19 cellular contexts compared by ENCODE assay signal in genomic region chr1:83641828-83642443, GRCh38.
DNase-seq lines count a peak whose midpoint lies in the region; ATAC-seq, FAIRE-seq and TF ChIP-seq lines count a peak whose summit lies in the region.
"Had no signal": no experiment of that assay in that cellular context is flagged by ENCODE, and none has a peak within 500 bp of the region (broad histone marks: within the 10 kb centered on the region; RNA-seq: fewer than 3 reads in every experiment).

No MANE protein-coding gene starts in this region.

- peak overlapping the region in 1 of 9 donors; percentile 3 for H3K27ac Mint-ChIP-seq in naive thymus-derived CD4-positive, alpha-beta T cell
- H3K27ac Mint-ChIP-seq: CD4-positive, CD25-positive, alpha-beta regulatory T cell; dendritic cell treated with granulocyte-macrophage colony-stimulating factor and Interleukin-4, amounts not matched to agents 40 ng/mL and 50 ng/mL, for 4 days; nephron progenitor cell had no signal

- H2AFZ ChIP-seq in Karpas-422 (ENCODE audit: low read length), result peak overlapping the region; percentile 3; the same call in 1 of the 2 replicates

- H4K20me1 ChIP-seq in Karpas-422 (ENCODE audit: insufficient read depth, low read depth, low read length), result no peaks in the 10 kb centered on the region

- H3K4me2 ChIP-seq in Karpas-422 (ENCODE audit: low read depth, low read length, poor library complexity, severe bottlenecking), result no peak overlapping the region

- H3K4me3 ChIP-seq in Karpas-422 (ENCODE audit: low read length) (no peak overlapping the region), fibroblast of mammary gland (ENCODE audit: control insufficient read depth, low read depth, low read length) (no peak overlapping the region), muscle layer of colon (ENCODE audit: low read depth in 1 of 2, low read length in 2 of 2) (peak overlapping the region in 1 of 2 donors; percentile 10), testis (no peak overlapping the region)
- no peak overlapping the region for H3K4me3 ChIP-seq in naive thymus-derived CD4-positive, alpha-beta T cell (ENCODE audit: low read length)

- POLR2A ChIA-PET in naive thymus-derived CD4-positive, alpha-beta T cell (lab: Charles Lee), result no interaction called here

- no peak for TF ChIP-seq POLR2A in testis (IDR thresholded peaks at IDR 0.05)

- H3K36me3 ChIP-seq in Karpas-422 (ENCODE audit: insufficient read depth, low read length) (no peaks in the 10 kb centered on the region), muscle layer of colon (ENCODE audit: insufficient read depth, low read length) (no peaks in the 10 kb centered on the region), testis (ENCODE audit: low read depth, missing control alignments) (no peaks in the 10 kb centered on the region)
- H3K36me3 ChIP-seq in naive thymus-derived CD4-positive, alpha-beta T cell (ENCODE audit: control insufficient read depth in 2 of 3, insufficient read depth in 3 of 3, low read length in 3 of 3), result no peaks in the 10 kb centered on the region

- H3K27ac ChIP-seq in Karpas-422 (ENCODE audit: low read length) (no peak overlapping the region), muscle layer of colon (ENCODE audit: low read depth, low read length) (peak overlapping the region; percentile 57), testis (peak overlapping the region in 1 of 2 donors; percentile 78)
- no peak overlapping the region for H3K27ac ChIP-seq in naive thymus-derived CD4-positive, alpha-beta T cell (ENCODE audit: low read depth, low read length)

- H3K27me3 ChIP-seq in Karpas-422 (ENCODE audit: low read length) (no peaks in the 10 kb centered on the region), muscle layer of colon (ENCODE audit: control insufficient read depth in 1 of 2, insufficient read depth in 2 of 2, low read length in 2 of 2) (no peaks in the 10 kb centered on the region), testis (no peaks in the 10 kb centered on the region)
- H3K27me3 ChIP-seq in naive thymus-derived CD4-positive, alpha-beta T cell (ENCODE audit: control insufficient read depth in 2 of 2, insufficient read depth in 2 of 2, low read length in 2 of 2), result no peaks in the 10 kb centered on the region

- H3K9me3 ChIP-seq in Karpas-422 (ENCODE audit: low read length), result no peaks in the 10 kb centered on the region
- H3K9me3 ChIP-seq in muscle layer of colon (ENCODE audit: low read length), result no peaks in the 10 kb centered on the region
- H3K9me3 ChIP-seq in testis, result no peaks in the 10 kb centered on the region
- no peaks in the 10 kb centered on the region for H3K9me3 ChIP-seq in naive thymus-derived CD4-positive, alpha-beta T cell (ENCODE audit: control insufficient read depth in 2 of 3, low read length in 3 of 3)

- H3K79me2 ChIP-seq in Karpas-422 (ENCODE audit: low read length), result no peaks in the 10 kb centered on the region

- intact Hi-C loops in testis (cut with DNase I; ENCODE audit: low total_unique reads), result no loop called here
- intact Hi-C loops in naive thymus-derived CD4-positive, alpha-beta T cell (cut with micrococcal nuclease), result no loop called here

- peak overlapping the region in 1 of 10 donors; percentile 45 for H3K4me3 Mint-ChIP-seq in naive thymus-derived CD4-positive, alpha-beta T cell
- H3K4me3 Mint-ChIP-seq: CD4-positive, CD25-positive, alpha-beta regulatory T cell; dendritic cell treated with granulocyte-macrophage colony-stimulating factor and Interleukin-4, amounts not matched to agents 40 ng/mL and 50 ng/mL, for 4 days; nephron progenitor cell had no signal

- no peak for FAIRE-seq in RCC 7860 (lab: Jason Lieb, UNC)
- FAIRE-seq: G401.6, HepG2, small intestine had no signal

- CTCF ChIA-PET in naive thymus-derived CD4-positive, alpha-beta T cell (lab: Charles Lee), result no interaction called here

- peaks cover 0 to 13% (median 4%) of the 10 kb centered on the region in 5 donors for H3K36me3 Mint-ChIP-seq in naive thymus-derived CD4-positive, alpha-beta T cell
- H3K36me3 Mint-ChIP-seq: CD4-positive, CD25-positive, alpha-beta regulatory T cell had no signal

- no peak for ATAC-seq in naive thymus-derived CD4-positive, alpha-beta T cell
- ATAC-seq: HepG2 had no signal

- no peaks in the 10 kb centered on the region for H3K4me1 ChIP-seq in Karpas-422 (ENCODE audit: low read length)
- peaks cover 21% of the 10 kb centered on the region for H3K4me1 ChIP-seq in muscle layer of colon (ENCODE audit: insufficient read depth, low read length)
- H3K4me1 ChIP-seq in testis, result peaks cover 11% of the 10 kb centered on the region
- no peaks in the 10 kb centered on the region for H3K4me1 ChIP-seq in naive thymus-derived CD4-positive, alpha-beta T cell (ENCODE audit: control insufficient read depth in 2 of 2, insufficient read depth in 2 of 2, low read length in 2 of 2)

- peaks cover 0 to 8% (median 0%) of the 10 kb centered on the region in 11 donors for H3K9me3 Mint-ChIP-seq in naive thymus-derived CD4-positive, alpha-beta T cell
- H3K9me3 Mint-ChIP-seq: nephron progenitor cell had no signal

- H3K9me2 ChIP-seq in Karpas-422 (replicated peaks; ENCODE audit: insufficient read depth, low read length), result no peaks in the 10 kb centered on the region

- H3K4me1 Mint-ChIP-seq in naive thymus-derived CD4-positive, alpha-beta T cell, result peaks cover 0 to 16% (median 4%) of the 10 kb centered on the region in 7 donors

- WGBS in testis, 2 donors, result 64 to 65% methylated on average over 5 of the region's 5 CpGs

- DNase-seq in Karpas-422, result no peak
- peak; percentile 23 for DNase-seq in fibroblast of mammary gland (ENCODE audit: low read depth)
- peak; percentile 17 for DNase-seq in testis
- DNase-seq in NCI-H1694 (lab: John Stamatoyannopoulos, UW), result no peak
- no peak for DNase-seq in RCC 7860 (ENCODE audit: low spot score)
- DNase-seq in GOT3 (lab: John Stamatoyannopoulos, UW), result no peak
- no peak for DNase-seq in naive thymus-derived CD4-positive, alpha-beta T cell
- DNase-seq: activated CD4-positive, CD25-positive, alpha-beta regulatory T cell treated with anti-CD3 and anti-CD28 coated beads, Interleukin-2, amount 50 U/mL, for 72 hours; activated T-cell treated with anti-CD3 and anti-CD28 coated beads, Interleukin-2, amount 50 U/mL, for 1 hour; amniotic stem cell; CD4-positive, CD25-positive, alpha-beta regulatory T cell; NCI-H1092; NCI-H2227 treated with DMSO at 0.1 percent for 48 hours; nephron progenitor cell; small intestine had no signal

- no peak for TF ChIP-seq CTCF in fibroblast of mammary gland (conservative IDR thresholded peaks at IDR 0.05; ENCODE audit: control insufficient read depth, insufficient read depth, low read depth, low read length)
- no peak for TF ChIP-seq CTCF in testis (IDR thresholded peaks at IDR 0.05)

- H3K9ac ChIP-seq in Karpas-422 (ENCODE audit: low read length), result no peak overlapping the region
- no peak overlapping the region for H3K9ac ChIP-seq in muscle layer of colon (ENCODE audit: low read length)

- H3K27me3 Mint-ChIP-seq in naive thymus-derived CD4-positive, alpha-beta T cell, result no peaks in the 10 kb centered on the region
- H3K27me3 Mint-ChIP-seq: CD4-positive, CD25-positive, alpha-beta regulatory T cell; dendritic cell treated with granulocyte-macrophage colony-stimulating factor and Interleukin-4, amounts not matched to agents 40 ng/mL and 50 ng/mL, for 4 days had no signal

Comparison
In these comparisons a context has a peak if more than half of its experiments do, and no peak if none do; other contexts are left out.
1. DNase-seq: peak in fibroblast of mammary gland (single experiment) and testis (single experiment); none in Karpas-422 (single experiment), NCI-H1694 (single experiment), RCC 7860 (single experiment), GOT3 (single experiment) and naive thymus-derived CD4-positive, alpha-beta T cell (0 of 9).